In genomic region chr4:55866973-55867574, GRCh38 we compare ENCODE assay signal across 8 cellular contexts. TPM values are rescaled to one million over a fixed set of nuclear protein-coding genes. Genes with fewer than 3 reads are reported as not detected.
DNase-seq lines count a peak whose midpoint lies in the region; ATAC-seq and TF ChIP-seq lines count a peak whose summit lies in the region.

No MANE protein-coding gene starts in this region.

- peak; percentile 68 for TF ChIP-seq CTCF in WTC11 (IDR thresholded peaks at IDR 0.05)
- peak; percentile 65 to 73 (median 72) for TF ChIP-seq CTCF in gastroesophageal sphincter (IDR thresholded peaks at IDR 0.05)
- peak; percentile 92 for TF ChIP-seq CTCF in progenitor cell of endocrine pancreas (IDR thresholded peaks at IDR 0.05; ENCODE audit: unreplicated experiment)

- POLR2A ChIA-PET in WTC11 (lab: Charles Lee) = interaction anchor here (0.6 kb wide), 1 partner anchor 124 kb away, joined by 3 read pairs; no protein-coding TSS in a partner anchor

- H3K27ac ChIP-seq in gastroesophageal sphincter = peak overlapping the region in 2 of 4 donors; percentile 71 to 73

- peaks cover 3 to 23% (median 12%) of the 10 kb centered on the region in 3 donors for H3K4me1 ChIP-seq in gastroesophageal sphincter

- no peak overlapping the region for H3K4me3 ChIP-seq in gastroesophageal sphincter

- CTCF ChIA-PET in WTC11 (lab: Charles Lee) = interaction anchor here (0.6 to 1.4 kb wide), 10 partner anchors 10 to 124 kb away, joined by 3 to 4 read pairs (median 3); partner anchors contain the start of gene CEP135

- H3K36me3 ChIP-seq in gastroesophageal sphincter = peaks cover 4 to 68% of the 10 kb centered on the region in 2 donors

- TF ChIP-seq POLR2A in gastroesophageal sphincter (IDR thresholded peaks at IDR 0.05) = no peak

- H3K4me1 Mint-ChIP-seq in WTC11 (no peaks in the 10 kb centered on the region), progenitor cell of endocrine pancreas (ENCODE audit: low read depth) (no peaks in the 10 kb centered on the region)

- DNase-seq in DMS114 treated with DMSO at 0.1 percent for 48 hours (lab: John Stamatoyannopoulos, UW; ENCODE audit: unreplicated experiment) = peak; percentile 42
- peak; percentile 9 for DNase-seq in NCI-H2171 (lab: John Stamatoyannopoulos, UW)
- no peak for DNase-seq in WTC11 (ENCODE audit: low spot score)
- no peak for DNase-seq in progenitor cell of endocrine pancreas (ENCODE audit: low spot score, unreplicated experiment)
- DNase-seq in stimulated activated CD8-positive, alpha-beta memory T cell treated with anti-CD3 and anti-CD28 coated beads, Interleukin-4, amount 100 ng/mL, for 48 hours = no peak

- H3K36me3 Mint-ChIP-seq in WTC11 (peaks cover 21% of the 10 kb centered on the region), progenitor cell of endocrine pancreas (ENCODE audit: insufficient read depth) (peaks cover 8% of the 10 kb centered on the region)

- H3K27ac Mint-ChIP-seq in WTC11 = no peak overlapping the region
- H3K27ac Mint-ChIP-seq in progenitor cell of endocrine pancreas = no peak overlapping the region

- no peak for TF ChIP-seq EP300 in gastroesophageal sphincter (IDR thresholded peaks at IDR 0.05)

- H3K27me3 Mint-ChIP-seq in WTC11 (ENCODE audit: low read depth) = no peaks in the 10 kb centered on the region
- H3K27me3 Mint-ChIP-seq in progenitor cell of endocrine pancreas = no peaks in the 10 kb centered on the region

- H3K9me3 ChIP-seq in gastroesophageal sphincter = no peaks in the 10 kb centered on the region

- H3K9me3 Mint-ChIP-seq in WTC11 (no peaks in the 10 kb centered on the region), progenitor cell of endocrine pancreas (ENCODE audit: low read depth) (no peaks in the 10 kb centered on the region)

- 10 to 12% methylated on average over 4 of the region's 4 CpGs for WGBS in gastroesophageal sphincter (ENCODE audit: low coverage in 1 of 2), 2 donors

- ATAC-seq in GM19025 (IDR thresholded peaks at IDR 0.05; ENCODE audit: low read depth, unreplicated experiment) = peak; percentile 75
- ATAC-seq in HG03103 (IDR thresholded peaks at IDR 0.05; ENCODE audit: low read depth, unreplicated experiment) = peak; percentile 76
- ATAC-seq in WTC11 = peak; percentile 47; the same call in 1 of the 2 replicates
- peak; percentile 72 for ATAC-seq in gastroesophageal sphincter

- H3K4me3 Mint-ChIP-seq in WTC11 (no peak overlapping the region), progenitor cell of endocrine pancreas (ENCODE audit: low read depth) (no peak overlapping the region)

- no peaks in the 10 kb centered on the region for H3K27me3 ChIP-seq in gastroesophageal sphincter

TF ChIP-seq in WTC11, 78 proteins besides CTCF, POLR2A, EP300 and RAD21:
- TF ChIP-seq MYBL2 (CRISPR knock-in tag; IDR thresholded peaks at IDR 0.05) = no peak
- no peak for TF ChIP-seq CREM (CRISPR knock-in tag; IDR thresholded peaks at IDR 0.05)
- no peak for TF ChIP-seq HMGA2 (CRISPR knock-in tag; IDR thresholded peaks at IDR 0.05)
- no peak for TF ChIP-seq NR3C1 (CRISPR knock-in tag; conservative IDR thresholded peaks at IDR 0.05; ENCODE audit: low read depth)
- TF ChIP-seq USF2 (CRISPR knock-in tag; IDR thresholded peaks at IDR 0.05) = no peak
- no peak for TF ChIP-seq AFF4 (CRISPR knock-in tag; IDR thresholded peaks at IDR 0.05; ENCODE audit: borderline replicate concordance)
- TF ChIP-seq FOXK1 (CRISPR knock-in tag; IDR thresholded peaks at IDR 0.05) = no peak
- no peak for TF ChIP-seq CREB1 (CRISPR knock-in tag; IDR thresholded peaks at IDR 0.05)
- TF ChIP-seq TCF7 (CRISPR knock-in tag; IDR thresholded peaks at IDR 0.05; ENCODE audit: low read depth) = no peak
- no peak for TF ChIP-seq ZNF232 (CRISPR knock-in tag; IDR thresholded peaks at IDR 0.05)
- no peak for TF ChIP-seq CDX4 (CRISPR knock-in tag; IDR thresholded peaks at IDR 0.05; ENCODE audit: borderline replicate concordance)
- no peak for TF ChIP-seq ATF3 (CRISPR knock-in tag; conservative IDR thresholded peaks at IDR 0.05)

RNA-seq across cellular contexts. Expression of gene EXOC1, which starts 13.6 kb away (rescaled TPM):
- total RNA-seq in WTC11 (2021) = 19.0 to 22.5 TPM (median 20.2 TPM) in 3 replicates
- total RNA-seq in gastroesophageal sphincter = 10 to 100 TPM; 30.2 to 48.6 (median 38.8) TPM
- total RNA-seq in progenitor cell of endocrine pancreas = 29.1 and 34.0 TPM in 2 replicates

RNA-seq across cellular contexts. Expression of gene EXOC1L, which starts 47.5 kb away (rescaled TPM):
- not detected in 3 replicates for total RNA-seq in WTC11 (2021)
- not detected for total RNA-seq in gastroesophageal sphincter
- total RNA-seq in progenitor cell of endocrine pancreas = not detected in 2 replicates

Comparison
In these comparisons a context has a peak if more than half of its experiments do, and no peak if none do; other contexts are left out.
1. DNase-seq: peak in DMS114 treated with DMSO at 0.1 percent for 48 hours (single experiment) and NCI-H2171 (single experiment); none in WTC11 (single experiment), progenitor cell of endocrine pancreas (single experiment) and stimulated activated CD8-positive, alpha-beta memory T cell treated with anti-CD3 and anti-CD28 coated beads, Interleukin-4, amount 100 ng/mL, for 48 hours (single experiment).
2. Peak in every context shown above with its lines, with median percentiles within 50 percentile points of each other: ATAC-seq and CTCF ChIP-seq.